Comparison of ENCODE assay signal across 35 cellular contexts in genomic region chr5:54242287-54242686, GRCh38.
"Had no signal": no experiment of that assay in that cellular context is flagged by ENCODE, and none has a peak within 500 bp of the region (broad histone marks: within the 10 kb centered on the region; RNA-seq: fewer than 3 reads in every experiment).

No MANE protein-coding gene starts in this region.

- H3K27ac Mint-ChIP-seq: activated B cell treated with CpG ODN at 0.5 μM for 24 hours; activated CD8-positive, alpha-beta T cell treated with anti-CD3 and anti-CD28 coated beads for 36 hours; activated naive CD4-positive, alpha-beta T cell treated with anti-CD3 and anti-CD28 coated beads for 36 hours; activated naive CD4-positive, alpha-beta T cell treated with anti-CD3 and anti-CD28 coated beads, Interleukin-2, amount 50 U/mL, for 24 hours; activated naive CD8-positive, alpha-beta T cell treated with anti-CD3 and anti-CD28 coated beads for 36 hours; activated naive CD8-positive, alpha-beta T cell treated with anti-CD3 and anti-CD28 coated beads, Interleukin-2, amount 50 U/mL, for 24 hours; activated T-helper 17 cell treated with anti-CD3 and anti-CD28 coated beads, Interleukin-2, amount 50 U/mL, for 72 hours; endodermal cell; T-helper 17 cell; T-helper 2 cell treated with Interferon-gamma antibody and Interleukin-4, amounts not matched to agents 5 μg/mL and 100 μg/mL, for 36 hours had no signal

- H3K27me3 ChIP-seq: adrenal gland, body of pancreas, cardiac muscle cell, colonic mucosa, dorsolateral prefrontal cortex, esophagus muscularis mucosa, gastroesophageal sphincter had no signal

- H3K9me3 Mint-ChIP-seq: activated CD8-positive, alpha-beta T cell treated with anti-CD3 and anti-CD28 coated beads for 36 hours; activated naive CD4-positive, alpha-beta T cell treated with anti-CD3 and anti-CD28 coated beads, Interleukin-2, amount 50 U/mL, for 24 hours; activated naive CD8-positive, alpha-beta T cell treated with anti-CD3 and anti-CD28 coated beads, Interleukin-2, amount 50 U/mL, for 24 hours; activated T-cell treated with anti-CD3 and anti-CD28 coated beads, Interleukin-2, amount 50 U/mL, for 4 hours; activated T-helper 17 cell treated with anti-CD3 and anti-CD28 coated beads, Interleukin-2, amount 50 U/mL, for 72 hours; endodermal cell; T-helper 2 cell treated with Interferon-gamma antibody and Interleukin-4, amounts not matched to agents 5 μg/mL and 100 μg/mL, for 36 hours had no signal

- H3K36me3 ChIP-seq: adrenal gland, cardiac muscle cell, colonic mucosa, esophagus muscularis mucosa, gastroesophageal sphincter, WERI-Rb-1 had no signal

- H3K4me1 ChIP-seq: body of pancreas, colonic mucosa, gastroesophageal sphincter had no signal

- H3K27me3 Mint-ChIP-seq: activated B cell treated with CpG ODN at 0.5 μM for 24 hours; activated CD8-positive, alpha-beta T cell treated with anti-CD3 and anti-CD28 coated beads for 36 hours; activated naive CD4-positive, alpha-beta T cell treated with anti-CD3 and anti-CD28 coated beads, Interleukin-2, amount 50 U/mL, for 24 hours; activated naive CD8-positive, alpha-beta T cell treated with anti-CD3 and anti-CD28 coated beads for 36 hours; activated naive CD8-positive, alpha-beta T cell treated with anti-CD3 and anti-CD28 coated beads, Interleukin-2, amount 50 U/mL, for 24 hours; activated T-helper 17 cell treated with anti-CD3 and anti-CD28 coated beads, Interleukin-2, amount 50 U/mL, for 72 hours; T-helper 17 cell had no signal

- H3K9me3 ChIP-seq: adrenal gland, body of pancreas, colonic mucosa, esophagus muscularis mucosa, gastroesophageal sphincter had no signal

- H3K27ac ChIP-seq: adrenal gland, body of pancreas, cardiac muscle cell, colonic mucosa, dorsolateral prefrontal cortex, esophagus muscularis mucosa, gastroesophageal sphincter, WERI-Rb-1 had no signal

- DNase-seq: activated B cell treated with CpG ODN at 0.5 μM for 24 hours; activated CD4-positive, alpha-beta T cell treated with anti-CD3 and anti-CD28 coated beads for 48 hours; activated CD4-positive, alpha-beta T cell treated with anti-CD3 and anti-CD28 coated beads, Interleukin-2, amount 50 U/mL, for 1 hour; activated CD4-positive, alpha-beta T cell treated with anti-CD3 and anti-CD28 coated beads, Interleukin-2, amount 50 U/mL, for 48 hours; activated CD8-positive, alpha-beta memory T cell treated with anti-CD3 and anti-CD28 coated beads for 24 hours; activated CD8-positive, alpha-beta T cell treated with anti-CD3 and anti-CD28 coated beads for 36 hours; activated effector memory CD4-positive, alpha-beta T cell treated with Interleukin-2 at 50 U/mL for 16 hours; activated gamma-delta T cell treated with Interleukin-2 at 50 U/mL for 16 hours; activated naive CD4-positive, alpha-beta T cell treated with anti-CD3 and anti-CD28 coated beads for 36 hours; activated naive CD8-positive, alpha-beta T cell treated with anti-CD3 and anti-CD28 coated beads for 36 hours; activated naive CD8-positive, alpha-beta T cell treated with anti-CD3 and anti-CD28 coated beads, Interleukin-2, amount 50 U/mL, for 24 hours; activated T-cell treated with anti-CD3 and anti-CD28 coated beads, Interleukin-2, amount 50 U/mL, for 4 hours; adrenal gland; amygdala; aorta; body of pancreas; central memory CD4-positive, alpha-beta T cell; cerebellar nuclear complex; colonic mucosa; dorsolateral prefrontal cortex; effector memory CD4-positive, alpha-beta T cell; endodermal cell; erythroblast; foreskin melanocyte; T-helper 1 cell; T-helper 17 cell; T1000; WERI-Rb-1 had no signal

- H3K4me3 Mint-ChIP-seq: activated B cell treated with CpG ODN at 0.5 μM for 24 hours; activated CD8-positive, alpha-beta T cell treated with anti-CD3 and anti-CD28 coated beads for 36 hours; activated naive CD4-positive, alpha-beta T cell treated with anti-CD3 and anti-CD28 coated beads for 36 hours; activated naive CD4-positive, alpha-beta T cell treated with anti-CD3 and anti-CD28 coated beads, Interleukin-2, amount 50 U/mL, for 24 hours; activated naive CD8-positive, alpha-beta T cell treated with anti-CD3 and anti-CD28 coated beads for 36 hours; activated naive CD8-positive, alpha-beta T cell treated with anti-CD3 and anti-CD28 coated beads, Interleukin-2, amount 50 U/mL, for 24 hours; activated T-cell treated with anti-CD3 and anti-CD28 coated beads, Interleukin-2, amount 50 U/mL, for 4 hours; activated T-helper 17 cell treated with anti-CD3 and anti-CD28 coated beads, Interleukin-2, amount 50 U/mL, for 72 hours; endodermal cell; T-helper 17 cell; T-helper 2 cell treated with Interferon-gamma antibody and Interleukin-4, amounts not matched to agents 5 μg/mL and 100 μg/mL, for 36 hours had no signal

- H3K4me3 ChIP-seq: adrenal gland, body of pancreas, cardiac muscle cell, colonic mucosa, dorsolateral prefrontal cortex, esophagus muscularis mucosa, gastroesophageal sphincter had no signal

- ATAC-seq: activated CD4-positive, CD25-positive, alpha-beta regulatory T cell treated with anti-CD3 and anti-CD28 coated beads, Interleukin-2, amount 50 U/mL, for 24 hours; activated CD8-positive, alpha-beta T cell treated with anti-CD3 and anti-CD28 coated beads for 36 hours; activated naive CD8-positive, alpha-beta T cell treated with anti-CD3 and anti-CD28 coated beads, Interleukin-2, amount 50 U/mL, for 24 hours; activated T-cell treated with anti-CD3 and anti-CD28 coated beads, Interleukin-2, amount 50 U/mL, for 4 hours; activated T-helper 17 cell treated with anti-CD3 and anti-CD28 coated beads, Interleukin-2, amount 50 U/mL, for 72 hours; body of pancreas; gastroesophageal sphincter; T-helper 17 cell had no signal
